28 cellular contexts compared by ENCODE assay signal in genomic region chr12:109004022-109004421, GRCh38. TPM values are rescaled to one million over a fixed set of nuclear protein-coding genes. Genes with fewer than 3 reads are reported as not detected.
"Had no signal": no experiment of that assay in that cellular context is flagged by ENCODE, and none has a peak within 500 bp of the region (broad histone marks: within the 10 kb centered on the region; RNA-seq: fewer than 3 reads in every experiment).

No MANE protein-coding gene starts in this region.

- H3K9me3 ChIP-seq: stomach, suprapubic skin, testis, thoracic aorta, thyroid gland, tibial artery, transverse colon, upper lobe of left lung, upper lobe of right lung, uterus, vagina had no signal

- H3K36me3 ChIP-seq: stomach, suprapubic skin, thoracic aorta, thyroid gland, tibial artery, transverse colon, upper lobe of left lung, upper lobe of right lung, uterus, vagina had no signal

- H3K4me3 ChIP-seq: stomach, suprapubic skin, testis, thoracic aorta, thyroid gland, tibial artery, transverse colon, upper lobe of left lung, upper lobe of right lung, uterus, vagina had no signal

- H3K4me1 ChIP-seq: stomach, suprapubic skin, testis, thyroid gland, tibial artery, transverse colon, upper lobe of left lung, upper lobe of right lung, uterus, vagina had no signal

- DNase-seq: stimulated activated CD4-positive, alpha-beta T cell treated with anti-CD3 and anti-CD28 coated beads, Interleukin-2, amount 100 ng/mL, for 24 hours; stimulated activated CD4-positive, alpha-beta T cell treated with anti-CD3 and anti-CD28 coated beads, Interleukin-2, amount 100 ng/mL, for 48 hours; stimulated activated CD4-positive, alpha-beta T cell treated with anti-CD3 and anti-CD28 coated beads, Interleukin-4, amount 100 ng/mL, for 1 hour; stimulated activated CD4-positive, alpha-beta T cell treated with anti-CD3 and anti-CD28 coated beads, Interleukin-4, amount 100 ng/mL, for 24 hours; stimulated activated CD4-positive, alpha-beta T cell treated with anti-CD3 and anti-CD28 coated beads, Interleukin-4, amount 100 ng/mL, for 4 hours; stimulated activated CD8-positive, alpha-beta memory T cell treated with anti-CD3 and anti-CD28 coated beads, Interleukin-4, amount 100 ng/mL, for 48 hours; stimulated activated naive B cell treated with anti-CD40 and anti-IgM and Interleukin-4, amounts not matched to agents 10 μg/mL and 1 μg/mL and 100 μg/mL, for 72 hours; stimulated activated naive CD4-positive, alpha-beta T cell; stimulated activated naive CD4-positive, alpha-beta T cell treated with Interleukin-2 at 50 U/mL for 16 hours; stimulated activated naive CD8-positive, alpha-beta T cell treated with anti-CD3 and anti-CD28 coated beads, Interleukin-15, amount 100 ng/mL, for 72 hours; stimulated activated naive CD8-positive, alpha-beta T cell treated with anti-CD3 and anti-CD28 coated beads, Interleukin-15, Interleukin-2, amounts not matched to agents 100 U/mL and 50 U/mL, for 24 hours; stomach; substantia nigra; testis; thyroid gland; transverse colon; trophoblast cell; upper lobe of left lung; upper lobe of right lung; uterus had no signal

- H3K27ac ChIP-seq: stomach, suprapubic skin, testis, thoracic aorta, thyroid gland, tibial artery, transverse colon, upper lobe of left lung, upper lobe of right lung, uterus, vagina had no signal

- ATAC-seq: stimulated activated effector memory CD8-positive, alpha-beta T cell treated with anti-CD3 and anti-CD28 coated beads, Interleukin-12 subunit alpha, Interleukin-12 subunit beta, amount 100 ng/mL, for 72 hours; stimulated activated memory B cell treated with anti-CD40 and anti-IgM and Interleukin-4, amounts not matched to agents 10 μg/mL and 1 μg/mL and 100 μg/mL, for 72 hours; stimulated activated naive B cell treated with anti-CD40 and anti-IgM and Interleukin-4, amounts not matched to agents 10 μg/mL and 1 μg/mL and 100 μg/mL, for 72 hours; stimulated activated naive CD8-positive, alpha-beta T cell treated with anti-CD3 and anti-CD28 coated beads, Interleukin-15, amount 100 ng/mL, for 72 hours; stimulated activated naive CD8-positive, alpha-beta T cell treated with anti-CD3 and anti-CD28 coated beads, Interleukin-15, Interleukin-2, amounts not matched to agents 100 U/mL and 50 U/mL, for 24 hours; upper lobe of right lung had no signal

- H3K27me3 ChIP-seq: testis, thyroid gland, transverse colon, upper lobe of left lung, upper lobe of right lung, uterus, vagina had no signal

RNA-seq across cellular contexts. Expression of gene SVOP, which starts 16.8 kb away (rescaled TPM):
- total RNA-seq: subcutaneous adipose tissue, suprapubic skin, thoracic aorta, thyroid gland, upper lobe of left lung, upper lobe of right lung, ureter had no signal
